10 cellular contexts compared by ENCODE assay signal in the genomic region with DNA sequence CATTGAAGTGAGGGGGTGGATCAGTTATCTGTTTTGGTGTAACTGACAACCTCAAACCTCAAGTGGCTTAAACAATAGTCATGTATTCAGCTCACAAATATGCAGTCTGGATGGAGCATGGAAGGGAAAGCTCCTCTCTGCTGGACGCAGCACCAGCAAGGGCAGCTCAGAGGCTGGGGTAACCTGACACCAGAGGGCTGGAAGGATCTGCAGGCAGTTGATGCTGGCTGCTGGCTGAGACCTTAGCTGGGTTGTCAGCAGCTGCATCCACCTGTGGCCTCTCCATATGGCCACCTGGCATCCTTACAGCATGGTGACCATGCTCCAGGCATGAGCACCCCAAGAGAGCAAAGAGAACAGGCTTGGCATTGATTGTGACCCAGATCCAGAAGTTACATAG. TPM values are rescaled to one million over a fixed set of nuclear protein-coding genes. Genes with fewer than 3 reads are reported as not detected.
DNase-seq lines count a peak whose midpoint lies in the region; ATAC-seq and TF ChIP-seq lines count a peak whose summit lies in the region.
"Had no signal": no experiment of that assay in that cellular context is flagged by ENCODE, and none has a peak within 500 bp of the region (broad histone marks: within the 10 kb centered on the region; RNA-seq: fewer than 3 reads in every experiment).

No MANE protein-coding gene starts in this region.

- no peak for ATAC-seq in HG02885 (IDR thresholded peaks at IDR 0.05; ENCODE audit: poor library complexity, unreplicated experiment)
- no peak for ATAC-seq in GM21390 (IDR thresholded peaks at IDR 0.05; ENCODE audit: unreplicated experiment)

- no peak for TF ChIP-seq CTCF in WERI-Rb-1 (IDR thresholded peaks at IDR 0.05; ENCODE audit: low read depth, low read length)

- H3K9me3 ChIP-seq in WERI-Rb-1 (ENCODE audit: severe bottlenecking): no peaks in the 10 kb centered on the region
- H3K9me3 ChIP-seq: Caco-2 had no signal

- DNase-seq in DMS153 treated with DMSO at 0.1 percent for 48 hours (lab: John Stamatoyannopoulos, UW; ENCODE audit: unreplicated experiment): peak; percentile 47
- peak; percentile 53 for DNase-seq in HT1080 (ENCODE audit: low read depth)
- DNase-seq in WERI-Rb-1: peak; percentile 69
- peak; percentile 80 for DNase-seq in iris pigment epithelial cell (ENCODE audit: low read depth)
- no peak for DNase-seq in LoVo (ENCODE audit: low spot score)
- no peak for DNase-seq in stimulated activated CD4-positive, alpha-beta T cell treated with anti-CD3 and anti-CD28 coated beads, Interleukin-2, amount 100 ng/mL, for 24 hours
- DNase-seq: Caco-2 had no signal

- no peak overlapping the region for H3K4me3 ChIP-seq in WERI-Rb-1 (ENCODE audit: low read depth, low read length)

- no peak overlapping the region for H3K27ac ChIP-seq in WERI-Rb-1
- H3K27ac ChIP-seq: VCaP had no signal

- no peaks in the 10 kb centered on the region for H3K27me3 ChIP-seq in WERI-Rb-1 (ENCODE audit: insufficient read depth, low read depth, severe bottlenecking)

- H3K36me3 ChIP-seq in WERI-Rb-1: no peaks in the 10 kb centered on the region

RNA-seq across cellular contexts. Expression of gene ENPP6, which starts 46.7 kb away (rescaled TPM):
- not detected in 2 replicates for total RNA-seq in HT1080 (2014; rRNA removed; shearing (Covaris generic))
- polyA plus RNA-seq in HT1080 (2015; cell fraction: cytosol; rRNA removed): not detected in 2 replicates
- polyA plus RNA-seq in HT1080 (2015; cell fraction: nucleus; rRNA removed): not detected in 2 replicates
- total RNA-seq: Caco-2 had no signal

Comparison
In these comparisons a context has a peak if more than half of its experiments do, and no peak if none do; other contexts are left out.
1. DNase-seq: peak in DMS153 treated with DMSO at 0.1 percent for 48 hours (single experiment), HT1080 (single experiment), WERI-Rb-1 (single experiment) and iris pigment epithelial cell (single experiment); none in LoVo (single experiment) and stimulated activated CD4-positive, alpha-beta T cell treated with anti-CD3 and anti-CD28 coated beads, Interleukin-2, amount 100 ng/mL, for 24 hours (0 of 2).